8 cellular contexts compared by ENCODE assay signal in genomic region chr9:27572918-27573698, GRCh38. TPM values are rescaled to one million over a fixed set of nuclear protein-coding genes. Genes with fewer than 3 reads are reported as not detected.
DNase-seq lines count a peak whose midpoint lies in the region; ATAC-seq and TF ChIP-seq lines count a peak whose summit lies in the region.

TSS of gene C9orf72 (minus strand) at chr9:27573481. CDS start at chr9:27567120, 6,361 bp downstream.

- H3K4me1 ChIP-seq in mucosa of descending colon (ENCODE audit: low read depth), result peaks cover 12% of the 10 kb centered on the region

- H3K36me3 Mint-ChIP-seq in activated CD4-positive, alpha-beta memory T cell treated with anti-CD3 and anti-CD28 coated beads, Interleukin-2, amount 10 ng/mL, durations not matched to agents 7 days and 5 days (ENCODE audit: low read depth), result peaks cover 2% of the 10 kb centered on the region

- no peaks in the 10 kb centered on the region for H3K36me3 ChIP-seq in mucosa of descending colon (ENCODE audit: low read depth)

- TF ChIP-seq CTCF in mucosa of descending colon (IDR thresholded peaks at IDR 0.05), result no peak

- H3K27ac Mint-ChIP-seq in activated CD4-positive, alpha-beta memory T cell treated with anti-CD3 and anti-CD28 coated beads, Interleukin-2, amount 10 ng/mL, durations not matched to agents 7 days and 5 days, result peak within 1 kb of the TSS; percentile 99

- ATAC-seq in HG02759 (IDR thresholded peaks at IDR 0.05; ENCODE audit: unreplicated experiment) (peak; percentile 78), mucosa of descending colon (peak; percentile 93)

- DNase-seq in NK-92 treated with Interleukin-12 subunit alpha and Interleukin-12 subunit beta, amount 100 ng/mL, for 24 hours (lab: John Stamatoyannopoulos, UW), result peak; percentile 83
- DNase-seq in NK-92 (lab: John Stamatoyannopoulos, UW; ENCODE audit: unreplicated experiment) (no peak), NCI-H1694 treated with DMSO at 0.1 percent for 48 hours (lab: John Stamatoyannopoulos, UW) (peak; percentile 49), mucosa of descending colon (peak; percentile 86 to 93 (median 92))
- DNase-seq in activated CD4-positive, alpha-beta memory T cell treated with anti-CD3 and anti-CD28 coated beads, Interleukin-2, amount 10 ng/mL, durations not matched to agents 7 days and 5 days, result peak; percentile 87
- peak; percentile 77 for DNase-seq in effector CD8-positive, alpha-beta T cell (lab: John Stamatoyannopoulos, UW)
- DNase-seq in stimulated activated CD8-positive, alpha-beta memory T cell treated with anti-CD3 and anti-CD28 coated beads, Interleukin-4, amount 100 ng/mL, for 4 hours (ENCODE audit: low read depth in 2 of 2, low spot score in 1 of 2), result peak; percentile 71 to 81

- H3K27me3 Mint-ChIP-seq in activated CD4-positive, alpha-beta memory T cell treated with anti-CD3 and anti-CD28 coated beads, Interleukin-2, amount 10 ng/mL, durations not matched to agents 7 days and 5 days, result no peaks in the 10 kb centered on the region

- CTCF ChIA-PET in activated CD4-positive, alpha-beta memory T cell treated with anti-CD3 and anti-CD28 coated beads, Interleukin-2, amount 10 ng/mL, durations not matched to agents 7 days and 5 days (lab: Charles Lee), result interaction anchor here (0.5 to 0.8 kb wide), 3 partner anchors 9 to 715 kb away, joined by 3 read pairs; partner anchors contain the start of gene MOB3B

- H3K4me1 Mint-ChIP-seq in activated CD4-positive, alpha-beta memory T cell treated with anti-CD3 and anti-CD28 coated beads, Interleukin-2, amount 10 ng/mL, durations not matched to agents 7 days and 5 days, result peaks cover 22% of the 10 kb centered on the region

- intact Hi-C loops in mucosa of descending colon (cut with DNase I, micrococcal nuclease), result no loop called here

- peaks cover 3% of the 10 kb centered on the region for H3K9me3 ChIP-seq in mucosa of descending colon

- H3K4me3 ChIP-seq in mucosa of descending colon, result peak within 1 kb of the TSS; percentile 48

- POLR2A ChIA-PET in activated CD4-positive, alpha-beta memory T cell treated with anti-CD3 and anti-CD28 coated beads, Interleukin-2, amount 10 ng/mL, durations not matched to agents 7 days and 5 days (lab: Charles Lee), result interaction anchor here (0.7 to 1.5 kb wide), 6 partner anchors 9 to 626 kb away, joined by 3 read pairs; partner anchors contain the start of genes MOB3B and PLAA

- H3K9me3 Mint-ChIP-seq in activated CD4-positive, alpha-beta memory T cell treated with anti-CD3 and anti-CD28 coated beads, Interleukin-2, amount 10 ng/mL, durations not matched to agents 7 days and 5 days, result peaks cover 2% of the 10 kb centered on the region

- peak within 1 kb of the TSS; percentile 89 for H3K4me3 Mint-ChIP-seq in activated CD4-positive, alpha-beta memory T cell treated with anti-CD3 and anti-CD28 coated beads, Interleukin-2, amount 10 ng/mL, durations not matched to agents 7 days and 5 days

RNA-seq across cellular contexts. Expression of gene C9orf72, which starts in this region (rescaled TPM):
- total RNA-seq in activated CD4-positive, alpha-beta memory T cell treated with anti-CD3 and anti-CD28 coated beads, Interleukin-2, amount 10 ng/mL, durations not matched to agents 7 days and 5 days, result 10 to 100 TPM in 1 of 2 experiments, 1 to 10 TPM in 1; 9.9 to 10.6 TPM
- total RNA-seq in mucosa of descending colon, result 10 to 100 TPM; 12.5 to 20.5 (median 14.6) TPM
